In the genomic region with DNA sequence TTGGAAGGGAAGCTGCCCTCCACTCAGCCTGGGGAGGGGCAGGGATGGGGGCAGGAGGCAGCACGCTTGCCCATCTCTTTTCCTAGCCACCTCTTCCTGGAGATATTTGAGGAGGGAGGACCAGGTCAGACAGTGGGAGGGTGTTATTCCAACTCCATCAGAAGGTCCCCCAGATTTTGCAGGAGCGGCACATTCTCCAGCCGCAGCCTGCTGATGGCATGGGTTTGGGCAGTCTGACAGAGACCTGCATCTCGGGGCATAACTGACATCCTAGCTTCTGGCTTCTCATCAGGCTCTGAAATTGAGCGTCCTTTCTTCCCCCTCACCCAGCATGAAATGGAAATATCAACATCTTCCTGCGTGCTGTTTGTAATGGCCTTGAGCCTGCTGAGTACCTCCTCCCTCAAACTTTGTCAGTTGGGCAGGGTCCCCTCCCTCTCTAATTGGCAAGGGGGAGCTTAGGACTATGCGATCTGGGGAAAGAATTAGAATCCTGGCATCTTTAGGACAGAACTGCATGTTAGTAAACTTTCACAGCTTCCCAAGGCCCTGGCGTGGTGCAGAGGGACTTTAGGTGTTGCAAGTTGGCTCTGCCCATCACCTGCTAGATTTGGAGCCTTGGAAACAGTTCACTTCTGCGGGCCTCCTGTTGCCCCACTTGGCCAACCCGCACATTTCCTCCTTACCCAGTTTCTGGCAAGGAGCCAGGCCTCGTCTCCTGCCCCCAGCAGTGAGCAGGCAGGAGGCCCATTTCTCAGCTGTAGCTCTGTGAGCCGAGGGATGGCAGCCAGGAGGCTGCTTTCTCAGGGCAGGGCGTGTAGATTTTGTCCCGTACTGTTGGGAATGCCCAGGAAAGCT, we compare ENCODE assay signal across 8 cellular contexts. TPM values are rescaled to one million over a fixed set of nuclear protein-coding genes. Genes with fewer than 3 reads are reported as not detected.
DNase-seq lines count a peak whose midpoint lies in the region; ATAC-seq and TF ChIP-seq lines count a peak whose summit lies in the region.

No MANE protein-coding gene starts in this region.

- peaks cover 37% of the 10 kb centered on the region for H3K27me3 Mint-ChIP-seq in activated CD8-positive, alpha-beta memory T cell treated with anti-CD3 and anti-CD28 coated beads, Interleukin-2, amount 10 ng/mL, durations not matched to agents 7 days and 5 days

- H3K4me1 Mint-ChIP-seq in activated CD8-positive, alpha-beta memory T cell treated with anti-CD3 and anti-CD28 coated beads, Interleukin-2, amount 10 ng/mL, durations not matched to agents 7 days and 5 days, result peaks cover 36% of the 10 kb centered on the region

- no peak overlapping the region for H2AFZ ChIP-seq in fibroblast of lung (ENCODE audit: low read length)

- no peak overlapping the region for H3K4me3 ChIP-seq in fibroblast of lung (replicated peaks in 1 of 4; ENCODE audit: control extremely low read depth in 1 of 4, insufficient read depth in 1 of 4, low read depth in 3 of 4, low read length in 4 of 4)

- no peaks in the 10 kb centered on the region for H4K20me1 ChIP-seq in fibroblast of lung (ENCODE audit: control insufficient read depth, extremely low read depth, insufficient read depth, low read length)

- no peak for ATAC-seq in activated CD8-positive, alpha-beta memory T cell treated with anti-CD3 and anti-CD28 coated beads, Interleukin-2, amount 10 ng/mL, durations not matched to agents 7 days and 5 days
- no peak for ATAC-seq in GM19455 (IDR thresholded peaks at IDR 0.05; ENCODE audit: unreplicated experiment)

- H3K36me3 Mint-ChIP-seq in activated CD8-positive, alpha-beta memory T cell treated with anti-CD3 and anti-CD28 coated beads, Interleukin-2, amount 10 ng/mL, durations not matched to agents 7 days and 5 days, result no peaks in the 10 kb centered on the region

- H3K9me3 Mint-ChIP-seq in activated CD8-positive, alpha-beta memory T cell treated with anti-CD3 and anti-CD28 coated beads, Interleukin-2, amount 10 ng/mL, durations not matched to agents 7 days and 5 days (ENCODE audit: low read depth), result no peaks in the 10 kb centered on the region

- peak overlapping the region; percentile 44 for H3K27ac Mint-ChIP-seq in activated CD8-positive, alpha-beta memory T cell treated with anti-CD3 and anti-CD28 coated beads, Interleukin-2, amount 10 ng/mL, durations not matched to agents 7 days and 5 days

- H3K4me1 ChIP-seq in fibroblast of lung (ENCODE audit: control insufficient read depth, extremely low read depth, insufficient read depth, low read length), result peaks cover 3% of the 10 kb centered on the region

- no peaks in the 10 kb centered on the region for H3K9me3 ChIP-seq in fibroblast of lung (ENCODE audit: control insufficient read depth, insufficient read depth, low read depth, low read length)

- no peak overlapping the region for H3K9ac ChIP-seq in fibroblast of lung (ENCODE audit: insufficient read depth, low read length)

- H3K27ac ChIP-seq in fibroblast of lung (ENCODE audit: insufficient read depth, low read length), result no peak overlapping the region

- DNase-seq in NCI-H2171 (lab: John Stamatoyannopoulos, UW), result peak; percentile 7
- DNase-seq in activated CD8-positive, alpha-beta memory T cell treated with anti-CD3 and anti-CD28 coated beads, Interleukin-2, amount 10 ng/mL, durations not matched to agents 7 days and 5 days, result no peak
- DNase-seq in fibroblast of lung (ENCODE audit: low read depth in 2 of 2), result peak; percentile 26 to 27
- DNase-seq in pons (ENCODE audit: low spot score), result peak; percentile 72
- no peak for DNase-seq in NCI-H2107 (lab: John Stamatoyannopoulos, UW)
- no peak for DNase-seq in GM10266 (ENCODE audit: extremely low spot score)

- peak; percentile 12; the same call in 1 of the 3 replicates for TF ChIP-seq CTCF in GM12872 (IDR thresholded peaks at IDR 0.05; ENCODE audit: insufficient read depth, low read depth, low read length)
- no peak for TF ChIP-seq CTCF in fibroblast of lung (conservative IDR thresholded peaks at IDR 0.05 in 1 of 2, IDR thresholded peaks at IDR 0.05 in 1 of 2; ENCODE audit: low read depth in 1 of 2, low read length in 2 of 2)
- no peak for TF ChIP-seq CTCF in GM10266 (IDR thresholded peaks at IDR 0.05; ENCODE audit: control insufficient read depth, insufficient read depth, low read depth, missing control alignments)

- H3K36me3 ChIP-seq in fibroblast of lung (ENCODE audit: control insufficient read depth, insufficient read depth, low read length), result no peaks in the 10 kb centered on the region

- H3K4me2 ChIP-seq in fibroblast of lung (ENCODE audit: extremely low read depth, insufficient read depth, low read length), result no peak overlapping the region

- peak overlapping the region; percentile 7 for H3K4me3 Mint-ChIP-seq in activated CD8-positive, alpha-beta memory T cell treated with anti-CD3 and anti-CD28 coated beads, Interleukin-2, amount 10 ng/mL, durations not matched to agents 7 days and 5 days

- H3K79me2 ChIP-seq in fibroblast of lung (ENCODE audit: control insufficient read depth, insufficient read depth, low read length), result no peaks in the 10 kb centered on the region

- peaks cover 6% of the 10 kb centered on the region for H3K27me3 ChIP-seq in fibroblast of lung (ENCODE audit: control insufficient read depth, insufficient read depth, low read length)

- CTCF ChIA-PET in activated CD8-positive, alpha-beta memory T cell treated with anti-CD3 and anti-CD28 coated beads, Interleukin-2, amount 10 ng/mL, durations not matched to agents 7 days and 5 days (lab: Charles Lee), result interaction anchor here (0.7 to 2.8 kb wide), 15 partner anchors 8 to 186 kb away, joined by 3 to 9 read pairs (median 5); a partner anchor contains a TSS

RNA-seq across cellular contexts. Expression of a gene that starts 2.2 kb away (rescaled TPM):
- total RNA-seq in activated CD8-positive, alpha-beta memory T cell treated with anti-CD3 and anti-CD28 coated beads, Interleukin-2, amount 10 ng/mL, durations not matched to agents 7 days and 5 days, result 100 to 1,000 TPM in 1 of 2 experiments, 10 to 100 TPM in 1; 65.1 to 115 TPM
- total RNA-seq in fibroblast of lung, result 58.3 and 77.3 TPM in 2 replicates
- 182 and 236 TPM in 2 replicates for polyA plus RNA-seq in fibroblast of lung
- 122 and 182 TPM in 2 replicates for polyA plus RNA-seq in fibroblast of lung (2012)
- 254 and 555 TPM in 2 replicates for polyA minus RNA-seq in fibroblast of lung (ENCODE audit: low replicate concordance)

RNA-seq across cellular contexts. Expression of a gene that starts 58.1 kb away (rescaled TPM):
- 10 to 100 TPM; 42.1 to 58.8 TPM for total RNA-seq in activated CD8-positive, alpha-beta memory T cell treated with anti-CD3 and anti-CD28 coated beads, Interleukin-2, amount 10 ng/mL, durations not matched to agents 7 days and 5 days
- total RNA-seq in fibroblast of lung, result not detected in 2 replicates
- not detected in 2 replicates for polyA plus RNA-seq in fibroblast of lung
- 0.15 and 0.33 TPM in 2 replicates for polyA plus RNA-seq in fibroblast of lung (2012)
- polyA minus RNA-seq in fibroblast of lung (ENCODE audit: low replicate concordance), result not detected in 2 replicates

Comparison
In these comparisons a context has a peak if more than half of its experiments do, and no peak if none do; other contexts are left out.
1. DNase-seq: peak in NCI-H2171 (single experiment), fibroblast of lung (2 of 2) and pons (single experiment); none in activated CD8-positive, alpha-beta memory T cell treated with anti-CD3 and anti-CD28 coated beads, Interleukin-2, amount 10 ng/mL, durations not matched to agents 7 days and 5 days (single experiment), NCI-H2107 (single experiment) and GM10266 (single experiment).
2. RNA of a gene that starts 58.1 kb away (total RNA-seq): 42.1 to 58.8 TPM in activated CD8-positive, alpha-beta memory T cell treated with anti-CD3 and anti-CD28 coated beads, Interleukin-2, amount 10 ng/mL, durations not matched to agents 7 days and 5 days; not detected in fibroblast of lung; every median in the first group is over 10 times any median in the second.